20 cellular contexts compared by ENCODE assay signal in genomic region chr1:20035114-20035513, GRCh38. TPM values are rescaled to one million over a fixed set of nuclear protein-coding genes. Genes with fewer than 3 reads are reported as not detected.
DNase-seq lines count a peak whose midpoint lies in the region; ATAC-seq and TF ChIP-seq lines count a peak whose summit lies in the region.
"Had no signal": no experiment of that assay in that cellular context is flagged by ENCODE, and none has a peak within 500 bp of the region (broad histone marks: within the 10 kb centered on the region; RNA-seq: fewer than 3 reads in every experiment).

No MANE protein-coding gene starts in this region.

- DNase-seq in Right ventricle myocardium inferior (ENCODE audit: missing footprints): no peak
- no peak for DNase-seq in cardiac septum (ENCODE audit: low spot score)
- peak in 1 of 5 donors; percentile 51 for DNase-seq in heart left ventricle
- DNase-seq in right atrium auricular region (ENCODE audit: low spot score): no peak
- no peak for DNase-seq in NCI-H1048 (lab: John Stamatoyannopoulos, UW)
- no peak for DNase-seq in cerebellar nuclear complex (lab: John Stamatoyannopoulos, UW)
- DNase-seq in NCI-H2227 treated with DMSO at 0.1 percent for 48 hours (lab: John Stamatoyannopoulos, UW): no peak
- DNase-seq in mesothelial cell of epicardium (ENCODE audit: low spot score in 2 of 2, unreplicated experiment in 2 of 2): no peak
- DNase-seq: CD8-positive, alpha-beta T cell; COR-L47; DND-41; GF-D8; HCEC 1CT; HFFc6 had no signal

- H3K4me3 ChIP-seq in heart left ventricle (peak overlapping the region in 1 of 12 donors; percentile 16), right atrium auricular region (no peak overlapping the region)

- ATAC-seq in Right ventricle myocardium inferior (peak; percentile 41), heart left ventricle (peak; percentile 21 to 50 (median 39))
- ATAC-seq: CD8-positive, alpha-beta T cell had no signal

- H3K9me3 Mint-ChIP-seq in mesothelial cell of epicardium: peaks cover 26% of the 10 kb centered on the region
- H3K9me3 Mint-ChIP-seq: HFFc6 had no signal

- peaks cover 1% of the 10 kb centered on the region for H3K4me1 Mint-ChIP-seq in mesothelial cell of epicardium
- H3K4me1 Mint-ChIP-seq: CD14-positive monocyte had no signal

- peaks cover 2% of the 10 kb centered on the region for H3K36me3 Mint-ChIP-seq in mesothelial cell of epicardium
- H3K36me3 Mint-ChIP-seq: CD14-positive monocyte had no signal

- peaks cover 0 to 27% (median 10%) of the 10 kb centered on the region in 12 donors for H3K9me3 ChIP-seq in heart left ventricle
- peaks cover 0 to 15% of the 10 kb centered on the region in 2 donors for H3K9me3 ChIP-seq in right atrium auricular region

- H3K27me3 ChIP-seq in heart left ventricle (peaks cover 0 to 1% (median 0%) of the 10 kb centered on the region in 9 donors), right atrium auricular region (no peaks in the 10 kb centered on the region)

- intact Hi-C loops in Right ventricle myocardium inferior (cut with DNase I): no loop called here
- intact Hi-C loops in cardiac septum (cut with DNase I): no loop called here
- intact Hi-C loops in heart left ventricle (cut with DNase I): no loop called here

- H3K4me1 ChIP-seq in heart left ventricle: peaks cover 0 to 20% (median 0%) of the 10 kb centered on the region in 12 donors
- peaks cover 0 to 24% of the 10 kb centered on the region in 2 donors for H3K4me1 ChIP-seq in right atrium auricular region

- no peak for TF ChIP-seq POLR2A in heart left ventricle (IDR thresholded peaks at IDR 0.05)

- 43 to 55% (median 52%) methylated on average over 5 of the region's 5 CpGs for WGBS in heart left ventricle, 4 donors

- H3K4me3 Mint-ChIP-seq in mesothelial cell of epicardium: no peak overlapping the region
- H3K4me3 Mint-ChIP-seq: CD14-positive monocyte; CD8-positive, alpha-beta T cell; HFFc6 had no signal

- H3K27me3 Mint-ChIP-seq in mesothelial cell of epicardium (ENCODE audit: low read depth): peaks cover 11% of the 10 kb centered on the region

- H3K27ac ChIP-seq in heart left ventricle: peak overlapping the region; percentile 16 to 92 (median 76)
- H3K27ac ChIP-seq in right atrium auricular region: peak overlapping the region; percentile 44 to 98
- H3K27ac ChIP-seq: 22Rv1 had no signal

- H3K27ac Mint-ChIP-seq in mesothelial cell of epicardium: no peak overlapping the region
- H3K27ac Mint-ChIP-seq: CD14-positive monocyte; CD8-positive, alpha-beta T cell; HFFc6 had no signal

- TF ChIP-seq CTCF in heart left ventricle (IDR thresholded peaks at IDR 0.05): no peak
- no peak for TF ChIP-seq CTCF in right atrium auricular region (IDR thresholded peaks at IDR 0.05)
- no peak for TF ChIP-seq CTCF in mesothelial cell of epicardium (IDR thresholded peaks at IDR 0.05; ENCODE audit: unreplicated experiment)

- peaks cover 0 to 4% (median 0%) of the 10 kb centered on the region in 9 donors for H3K36me3 ChIP-seq in heart left ventricle
- peaks cover 9% of the 10 kb centered on the region for H3K36me3 ChIP-seq in right atrium auricular region

RNA-seq across cellular contexts. Expression of gene PLA2G5, which starts 34.9 kb away (rescaled TPM):
- total RNA-seq in Right ventricle myocardium inferior (65.6 TPM), cardiac septum (36.4 TPM), heart left ventricle (10 to 100 TPM; 31.9 to 80.3 (median 43.9) TPM), right atrium auricular region (100 to 1,000 TPM; 115 to 149 TPM), mesothelial cell of epicardium (0.25 TPM in 1 of 3 replicates, not detected in the others)
- 100 to 1,000 TPM in 1 of 2 donors, 10 to 100 TPM in 1; 25.6 to 102 TPM for polyA plus RNA-seq in heart left ventricle
- total RNA-seq: A673; CD8-positive, alpha-beta T cell; H4; HFFc6; HT1080 had no signal
- polyA plus RNA-seq: BJ, CD14-positive monocyte had no signal

RNA-seq across cellular contexts. Expression of gene PLA2G2A, which starts 55.7 kb away (rescaled TPM):
- total RNA-seq in Right ventricle myocardium inferior: 332 TPM
- 59.6 TPM for total RNA-seq in cardiac septum
- total RNA-seq in heart left ventricle: 100 to 1,000 TPM in 2 of 9 donors, 10 to 100 TPM in 5, 1 to 10 TPM in 2; 2.8 to 539 (median 26.5) TPM
- 100 to 1,000 TPM; 107 to 112 TPM for polyA plus RNA-seq in heart left ventricle
- total RNA-seq in right atrium auricular region: 1,000 to 10,000 TPM in 1 of 2 donors, 100 to 1,000 TPM in 1; 185 to 1,320 TPM
- 3.7 to 5.0 TPM (median 4.1 TPM) in 3 replicates for total RNA-seq in mesothelial cell of epicardium
- total RNA-seq: A673; CD8-positive, alpha-beta T cell; H4; HFFc6; HT1080 had no signal
- polyA plus RNA-seq: BJ, CD14-positive monocyte had no signal

Comparison
In these comparisons a context has a peak if more than half of its experiments do, and no peak if none do; other contexts are left out.
1. RNA of gene PLA2G5, which starts 34.9 kb away (total RNA-seq): 115 to 149 TPM in right atrium auricular region, 65.6 TPM in Right ventricle myocardium inferior (single experiment), 31.9 to 80.3 TPM in heart left ventricle and 36.4 TPM in cardiac septum (single experiment); 0.25 TPM in mesothelial cell of epicardium; every median in the first group is over 10 times any median in the second.